ENCODE assay signal across 18 cellular contexts in genomic region chr3:15491143-15491542, GRCh38.
"Had no signal": no experiment of that assay in that cellular context is flagged by ENCODE, and none has a peak within 500 bp of the region (broad histone marks: within the 10 kb centered on the region; RNA-seq: fewer than 3 reads in every experiment).

No MANE protein-coding gene starts in this region.

- DNase-seq: activated CD4-positive, alpha-beta T cell treated with anti-CD3 and anti-CD28 coated beads, Interleukin-2, amount 10 ng/mL, durations not matched to agents 7 days and 5 days; activated CD4-positive, CD25-positive, alpha-beta regulatory T cell treated with anti-CD3 and anti-CD28 coated beads, Interleukin-2, amount 50 U/mL, for 72 hours; activated CD8-positive, alpha-beta memory T cell treated with anti-CD3 and anti-CD28 coated beads, Interleukin-2, amount 50 U/mL, for 4 hours; activated naive CD4-positive, alpha-beta T cell treated with anti-CD3 and anti-CD28 coated beads for 36 hours; activated naive CD8-positive, alpha-beta T cell treated with anti-CD3 and anti-CD28 coated beads, Interleukin-2, amount 10 ng/mL, durations not matched to agents 7 days and 5 days; activated T-cell treated with anti-CD3 and anti-CD28 coated beads, Interleukin-2, amount 50 U/mL, for 4 hours; amygdala; cerebellar nuclear complex; glutamatergic neuron; hippocampal formation; left ventricle myocardium inferior; naive thymus-derived CD8-positive, alpha-beta T cell; retina; sigmoid colon; stimulated activated CD4-positive, alpha-beta T cell treated with anti-CD3 and anti-CD28 coated beads, Interleukin-15, amount 100 ng/mL, for 24 hours; stomach; WERI-Rb-1 had no signal

- ATAC-seq: activated T-cell treated with anti-CD3 and anti-CD28 coated beads, Interleukin-2, amount 50 U/mL, for 4 hours; naive thymus-derived CD8-positive, alpha-beta T cell; stimulated activated memory B cell treated with anti-CD40 and anti-IgM and Interleukin-4, amounts not matched to agents 10 μg/mL and 1 μg/mL and 100 μg/mL, for 72 hours had no signal
